Comparison of ENCODE assay signal across 20 cellular contexts in genomic region chr3:128573160-128573559, GRCh38.
A peak's percentile ranks its signal among the peaks of the same experiment; 100 is the strongest.
DNase-seq lines count a peak whose midpoint lies in the region; ATAC-seq and TF ChIP-seq lines count a peak whose summit lies in the region.
"Had no signal": no experiment of that assay in that cellular context is flagged by ENCODE, and none has a peak within 500 bp of the region (broad histone marks: within the 10 kb centered on the region; RNA-seq: fewer than 3 reads in every experiment).

No MANE protein-coding gene starts in this region.

- H3K27me3 Mint-ChIP-seq in activated naive CD4-positive, alpha-beta T cell treated with anti-CD3 and anti-CD28 coated beads for 36 hours (ENCODE audit: low read depth) = peaks cover 17% of the 10 kb centered on the region
- peaks cover 29% of the 10 kb centered on the region for H3K27me3 Mint-ChIP-seq in activated naive CD8-positive, alpha-beta T cell treated with anti-CD3 and anti-CD28 coated beads for 36 hours
- H3K27me3 Mint-ChIP-seq in Caco-2 (ENCODE audit: insufficient read depth, unreplicated experiment) = no peaks in the 10 kb centered on the region

- H2BK12ac ChIP-seq in neuronal stem cell (ENCODE audit: low read length) = no peak overlapping the region

- H4K20me1 ChIP-seq in PC-3 (ENCODE audit: low read length) = no peaks in the 10 kb centered on the region

- H3K4me2 ChIP-seq in neuronal stem cell (ENCODE audit: insufficient read depth, low read length, poor library complexity, severe bottlenecking) (no peak overlapping the region), PC-3 (ENCODE audit: low read length) (no peak overlapping the region)

- peak overlapping the region; percentile 36 for H3K18ac ChIP-seq in neuronal stem cell (ENCODE audit: low read length)

- ATAC-seq in PC-3 (no peak), omental fat pad (ENCODE audit: low FRiP score) (no peak)

- H2BK15ac ChIP-seq in neuronal stem cell (ENCODE audit: low read length) = no peak overlapping the region

- H3K27me3 ChIP-seq in neuronal stem cell (ENCODE audit: control insufficient read depth in 3 of 3, insufficient read depth in 3 of 3, low read depth in 1 of 3, low read length in 3 of 3) (peaks cover 0 to 4% (median 0%) of the 10 kb centered on the region in 3 experiments), PC-3 (ENCODE audit: low read length) (no peaks in the 10 kb centered on the region), Caco-2 (replicated peaks; ENCODE audit: control insufficient read depth, insufficient read depth, low read length) (no peaks in the 10 kb centered on the region)

- peak; percentile 54 for DNase-seq in activated naive CD4-positive, alpha-beta T cell treated with anti-CD3 and anti-CD28 coated beads for 36 hours
- no peak for DNase-seq in activated naive CD4-positive, alpha-beta T cell treated with Interleukin-2 at 50 U/mL for 16 hours
- peak; percentile 32 for DNase-seq in Jurkat, Clone E6-1 (ENCODE audit: low read depth, low spot score)
- peak; percentile 31 for DNase-seq in activated naive CD8-positive, alpha-beta T cell treated with anti-CD3 and anti-CD28 coated beads for 36 hours
- no peak for DNase-seq in neuronal stem cell (ENCODE audit: low spot score)
- DNase-seq in PC-3 = no peak
- no peak for DNase-seq in Caco-2
- no peak for DNase-seq in omental fat pad (ENCODE audit: low spot score)
- DNase-seq: foreskin fibroblast, GDM1, hippocampal formation, left lung, NCI-H1436 treated with DMSO at 0.1 percent for 48 hours, NCI-H526 treated with DMSO at 0.1 percent for 48 hours, T-helper 9 cell had no signal

- H3K9me3 Mint-ChIP-seq in activated naive CD4-positive, alpha-beta T cell treated with anti-CD3 and anti-CD28 coated beads for 36 hours = no peaks in the 10 kb centered on the region
- H3K9me3 Mint-ChIP-seq in activated naive CD8-positive, alpha-beta T cell treated with anti-CD3 and anti-CD28 coated beads for 36 hours = no peaks in the 10 kb centered on the region
- no peaks in the 10 kb centered on the region for H3K9me3 Mint-ChIP-seq in Caco-2 (ENCODE audit: unreplicated experiment)
- H3K9me3 Mint-ChIP-seq: activated naive CD4-positive, alpha-beta T cell treated with anti-CD3 and anti-CD28 coated beads, Interleukin-2, amount 10 ng/mL, durations not matched to agents 7 days and 5 days; neural crest cell; WTC11 had no signal

- BruUV-seq in PC-3 (replicated peaks; lab: Mats Ljungman, UMichigan) (no TSS peak), Caco-2 (replicated peaks; lab: Mats Ljungman, UMichigan) (no TSS peak)

- POLR2A ChIA-PET in PC-3 (lab: Charles Lee; ENCODE audit: unreplicated experiment) (no interaction called here), Caco-2 (lab: Charles Lee) (interaction anchor here (0.7 kb wide), 1 partner anchor 26 kb away, joined by 4 read pairs; no protein-coding TSS in a partner anchor)

- H3K9me2 ChIP-seq in PC-3 (replicated peaks; ENCODE audit: low read length) = no peaks in the 10 kb centered on the region

- no peak overlapping the region for H2BK120ac ChIP-seq in neuronal stem cell (ENCODE audit: low read depth, low read length)

- H2AK5ac ChIP-seq in neuronal stem cell (ENCODE audit: low read depth, low read length) = peak overlapping the region; percentile 36

- TF ChIP-seq CTCF in PC-3 (conservative IDR thresholded peaks at IDR 0.05; ENCODE audit: low read depth, low read length) = no peak
- TF ChIP-seq CTCF in Caco-2 (IDR thresholded peaks at IDR 0.05; ENCODE audit: insufficient read depth in 1 of 2, low read depth in 1 of 2, low read length in 1 of 2, severe bottlenecking in 1 of 2, unreplicated experiment in 1 of 2) = no peak
- no peak for TF ChIP-seq CTCF in omental fat pad (IDR thresholded peaks at IDR 0.05)

- H3K9me3 ChIP-seq in neuronal stem cell (replicated peaks in 1 of 2; ENCODE audit: control insufficient read depth in 2 of 2, insufficient read depth in 1 of 2, low read depth in 1 of 2, low read length in 2 of 2) = no peaks in the 10 kb centered on the region
- no peaks in the 10 kb centered on the region for H3K9me3 ChIP-seq in PC-3 (ENCODE audit: low read length)
- no peaks in the 10 kb centered on the region for H3K9me3 ChIP-seq in Caco-2
- H3K9me3 ChIP-seq: left lung, mucosa of descending colon had no signal

- H3K79me1 ChIP-seq in neuronal stem cell (ENCODE audit: low read depth, low read length) = no peaks in the 10 kb centered on the region

- peak overlapping the region; percentile 43 for H3K27ac Mint-ChIP-seq in activated naive CD4-positive, alpha-beta T cell treated with anti-CD3 and anti-CD28 coated beads for 36 hours
- H3K27ac Mint-ChIP-seq in activated naive CD8-positive, alpha-beta T cell treated with anti-CD3 and anti-CD28 coated beads for 36 hours = peak overlapping the region; percentile 45
- H3K27ac Mint-ChIP-seq in Caco-2 (ENCODE audit: unreplicated experiment) = no peak overlapping the region
- H3K27ac Mint-ChIP-seq: activated naive CD4-positive, alpha-beta T cell treated with anti-CD3 and anti-CD28 coated beads, Interleukin-2, amount 10 ng/mL, durations not matched to agents 7 days and 5 days; WTC11 had no signal

- no peaks in the 10 kb centered on the region for H3K36me3 ChIP-seq in neuronal stem cell (replicated peaks in 1 of 2; ENCODE audit: control insufficient read depth in 2 of 2, insufficient read depth in 2 of 2, low read length in 2 of 2)
- no peaks in the 10 kb centered on the region for H3K36me3 ChIP-seq in PC-3 (ENCODE audit: low read depth, low read length)
- no peaks in the 10 kb centered on the region for H3K36me3 ChIP-seq in Caco-2 (ENCODE audit: control insufficient read depth, insufficient read depth, low read length)
- H3K36me3 ChIP-seq: left lung had no signal

- H3K9ac ChIP-seq in neuronal stem cell (ENCODE audit: low read depth, low read length, poor library complexity) = no peak overlapping the region
- no peak overlapping the region for H3K9ac ChIP-seq in PC-3 (ENCODE audit: low read length)

- intact Hi-C loops in activated naive CD4-positive, alpha-beta T cell treated with anti-CD3 and anti-CD28 coated beads for 36 hours (cut with micrococcal nuclease) = loop anchor here (2.0 to 5.0 kb wide), 3 partner anchors 81 to 222 kb away; partner anchors contain the start of genes GATA2 and RAB7A
- intact Hi-C loops in PC-3 (cut with micrococcal nuclease) = no loop called here
- intact Hi-C loops in Caco-2 (cut with micrococcal nuclease; ENCODE audit: unreplicated experiment) = no loop called here

- no peaks in the 10 kb centered on the region for H3K79me2 ChIP-seq in PC-3 (ENCODE audit: low read length)

- H3K4me1 ChIP-seq in neuronal stem cell (ENCODE audit: control insufficient read depth in 2 of 2, insufficient read depth in 1 of 2, low read depth in 1 of 2, low read length in 2 of 2) = peaks cover 11 to 16% of the 10 kb centered on the region in 2 donors
- H3K4me1 ChIP-seq in PC-3 (ENCODE audit: insufficient read depth, low read length) = no peaks in the 10 kb centered on the region
- H3K4me1 ChIP-seq in Caco-2 = no peaks in the 10 kb centered on the region

- no peak overlapping the region for H3K23ac ChIP-seq in neuronal stem cell (ENCODE audit: low read depth, low read length, poor library complexity)

- H3K27ac ChIP-seq in neuronal stem cell (replicated peaks; ENCODE audit: low read length) = no peak overlapping the region
- H3K27ac ChIP-seq in PC-3 (ENCODE audit: low read length) = no peak overlapping the region
- H3K27ac ChIP-seq: SK-N-MC had no signal

- no peaks in the 10 kb centered on the region for H3K36me3 Mint-ChIP-seq in activated naive CD4-positive, alpha-beta T cell treated with anti-CD3 and anti-CD28 coated beads for 36 hours (ENCODE audit: low read depth)
- H3K36me3 Mint-ChIP-seq in activated naive CD8-positive, alpha-beta T cell treated with anti-CD3 and anti-CD28 coated beads for 36 hours = no peaks in the 10 kb centered on the region
- H3K36me3 Mint-ChIP-seq in Caco-2 (ENCODE audit: insufficient read depth, unreplicated experiment) = no peaks in the 10 kb centered on the region
- H3K36me3 Mint-ChIP-seq: activated naive CD4-positive, alpha-beta T cell treated with anti-CD3 and anti-CD28 coated beads, Interleukin-2, amount 10 ng/mL, durations not matched to agents 7 days and 5 days; WTC11 had no signal

- no peak overlapping the region for H3K14ac ChIP-seq in neuronal stem cell (ENCODE audit: low read length)

- H3K4me3 Mint-ChIP-seq in activated naive CD4-positive, alpha-beta T cell treated with anti-CD3 and anti-CD28 coated beads for 36 hours = peak overlapping the region; percentile 13
- H3K4me3 Mint-ChIP-seq in activated naive CD8-positive, alpha-beta T cell treated with anti-CD3 and anti-CD28 coated beads for 36 hours = peak overlapping the region; percentile 34
- H3K4me3 Mint-ChIP-seq in Caco-2 (ENCODE audit: unreplicated experiment) = no peak overlapping the region
- H3K4me3 Mint-ChIP-seq: activated naive CD4-positive, alpha-beta T cell treated with anti-CD3 and anti-CD28 coated beads, Interleukin-2, amount 10 ng/mL, durations not matched to agents 7 days and 5 days; neural crest cell; WTC11 had no signal

- H3K4me3 ChIP-seq in Jurkat, Clone E6-1 (ENCODE audit: low read length) = no peak overlapping the region
- no peak overlapping the region for H3K4me3 ChIP-seq in neuronal stem cell (ENCODE audit: low read length in 2 of 2)
- no peak overlapping the region for H3K4me3 ChIP-seq in PC-3 (ENCODE audit: low read length)
- H3K4me3 ChIP-seq in Caco-2 (ENCODE audit: low read depth, low read length) = no peak overlapping the region
- H3K4me3 ChIP-seq: left lung, mucosa of descending colon, SK-N-MC had no signal

- WGBS in neuronal stem cell (ENCODE audit: extremely low coverage in 2 of 2, insufficient read length in 2 of 2, insufficient replicate concordance in 1 of 2), 2 donors = no CpG with 5 or more reads among the region's 6 CpGs

- H3F3A ChIP-seq in PC-3 (ENCODE audit: low read length, unreplicated experiment) = no peaks in the 10 kb centered on the region

- H4K91ac ChIP-seq in neuronal stem cell (ENCODE audit: low read depth, low read length, poor library complexity) = no peak overlapping the region

- peaks cover 18% of the 10 kb centered on the region for H3K4me1 Mint-ChIP-seq in activated naive CD4-positive, alpha-beta T cell treated with anti-CD3 and anti-CD28 coated beads for 36 hours (ENCODE audit: low read depth)
- H3K4me1 Mint-ChIP-seq in activated naive CD8-positive, alpha-beta T cell treated with anti-CD3 and anti-CD28 coated beads for 36 hours = peaks cover 18% of the 10 kb centered on the region
- no peaks in the 10 kb centered on the region for H3K4me1 Mint-ChIP-seq in Caco-2 (ENCODE audit: low read depth, unreplicated experiment)

- no peak overlapping the region for H2BK5ac ChIP-seq in neuronal stem cell (ENCODE audit: low read length)

- no peak overlapping the region for H4K8ac ChIP-seq in neuronal stem cell (ENCODE audit: low read depth, low read length)

- no peak overlapping the region for H3K4ac ChIP-seq in neuronal stem cell (ENCODE audit: low read length)

- H2AFZ ChIP-seq in neuronal stem cell (ENCODE audit: low read length) (peak overlapping the region; percentile 40), PC-3 (ENCODE audit: low read length) (no peak overlapping the region)

- CTCF ChIA-PET in activated naive CD4-positive, alpha-beta T cell treated with anti-CD3 and anti-CD28 coated beads for 36 hours (lab: Charles Lee) = interaction anchor here (0.6 to 2.9 kb wide), 9 partner anchors 10 to 147 kb away, joined by 3 to 16 read pairs (median 6); no protein-coding TSS in a partner anchor
- CTCF ChIA-PET in PC-3 (lab: Charles Lee) = interaction anchor here (1.0 kb wide), 1 partner anchor 8 kb away, joined by 4 read pairs; no protein-coding TSS in a partner anchor
- CTCF ChIA-PET in Caco-2 (lab: Charles Lee) = interaction anchor here (1.0 kb wide), 1 partner anchor 8 kb away, joined by 3 read pairs; no protein-coding TSS in a partner anchor

Comparison
In these comparisons a context has a peak if more than half of its experiments do, and no peak if none do; other contexts are left out.
1. DNase-seq: peak in activated naive CD4-positive, alpha-beta T cell treated with anti-CD3 and anti-CD28 coated beads for 36 hours (single experiment), Jurkat, Clone E6-1 (single experiment) and activated naive CD8-positive, alpha-beta T cell treated with anti-CD3 and anti-CD28 coated beads for 36 hours (single experiment); none in activated naive CD4-positive, alpha-beta T cell treated with Interleukin-2 at 50 U/mL for 16 hours (single experiment), neuronal stem cell (single experiment), PC-3 (single experiment), Caco-2 (0 of 2) and omental fat pad (single experiment).